8 cellular contexts compared by ENCODE assay signal in genomic region chr9:111039203-111039907, GRCh38. TPM values are rescaled to one million over a fixed set of nuclear protein-coding genes. Genes with fewer than 3 reads are reported as not detected.
DNase-seq lines count a peak whose midpoint lies in the region; ATAC-seq and TF ChIP-seq lines count a peak whose summit lies in the region.

No MANE protein-coding gene starts in this region.

- no peak for ATAC-seq in left cardiac atrium

- H3K36me3 ChIP-seq in right atrium auricular region = no peaks in the 10 kb centered on the region
- H3K36me3 ChIP-seq in colonic mucosa = no peaks in the 10 kb centered on the region
- no peaks in the 10 kb centered on the region for H3K36me3 ChIP-seq in mucosa of stomach (ENCODE audit: control insufficient read depth, insufficient read depth, low read length)

- peak overlapping the region; percentile 79 to 84 for H3K27ac ChIP-seq in right atrium auricular region
- H3K27ac ChIP-seq in colonic mucosa = peak overlapping the region; percentile 85

- H3K4me3 ChIP-seq in right atrium auricular region (peak overlapping the region; percentile 49 to 64), colonic mucosa (peak overlapping the region; percentile 71), mucosa of stomach (ENCODE audit: low read length) (peak overlapping the region; percentile 62)

- peaks cover 0 to 3% of the 10 kb centered on the region in 2 donors for H3K27me3 ChIP-seq in right atrium auricular region
- H3K27me3 ChIP-seq in colonic mucosa = no peaks in the 10 kb centered on the region
- no peaks in the 10 kb centered on the region for H3K27me3 ChIP-seq in mucosa of stomach (ENCODE audit: control insufficient read depth, insufficient read depth, low read length)

- peaks cover 0 to 17% of the 10 kb centered on the region in 2 donors for H3K4me1 ChIP-seq in right atrium auricular region
- H3K4me1 ChIP-seq in colonic mucosa = no peaks in the 10 kb centered on the region
- H3K4me1 ChIP-seq in mucosa of stomach (ENCODE audit: control insufficient read depth, insufficient read depth, low read length) = peaks cover 15% of the 10 kb centered on the region

- no peak for DNase-seq in right atrium auricular region (ENCODE audit: low spot score)
- no peak for DNase-seq in left cardiac atrium
- peak; percentile 70 for DNase-seq in colonic mucosa
- no peak for DNase-seq in GM03348 (ENCODE audit: low spot score)
- no peak for DNase-seq in NCI-H2081 treated with DMSO at 0.1 percent for 48 hours (lab: John Stamatoyannopoulos, UW)
- DNase-seq in CD1c-positive myeloid dendritic cell (ENCODE audit: extremely low spot score) = no peak
- DNase-seq in NCI-H1694 treated with DMSO at 0.1 percent for 48 hours (lab: John Stamatoyannopoulos, UW) = no peak

- no peak for TF ChIP-seq CTCF in right atrium auricular region (IDR thresholded peaks at IDR 0.05)
- no peak for TF ChIP-seq CTCF in colonic mucosa (IDR thresholded peaks at IDR 0.05)

- intact Hi-C loops in left cardiac atrium (cut with DNase I) (no loop called here), colonic mucosa (cut with DNase I) (loop anchor here (10.0 kb wide), 2 partner anchors 255 to 395 kb away; no protein-coding TSS in a partner anchor)

- H3K9me3 ChIP-seq in right atrium auricular region (peaks cover 0 to under 1% of the 10 kb centered on the region in 2 donors), colonic mucosa (no peaks in the 10 kb centered on the region), mucosa of stomach (ENCODE audit: control insufficient read depth, low read length) (no peaks in the 10 kb centered on the region)

- H3K9ac ChIP-seq in colonic mucosa (ENCODE audit: low read depth in 2 of 2, low read length in 2 of 2) (peak overlapping the region; percentile 84 to 92), mucosa of stomach (ENCODE audit: low read length) (peak overlapping the region; percentile 83)

RNA-seq across cellular contexts. Expression of gene LPAR1, which starts 1.1 kb away (rescaled TPM):
- total RNA-seq in right atrium auricular region = 10 to 100 TPM; 20.2 to 48.2 TPM
- total RNA-seq in left cardiac atrium = 10 to 100 TPM; 27.2 to 27.3 TPM
- 10 to 100 TPM; 16.5 to 20.2 TPM for total RNA-seq in colonic mucosa
